Comparison of ENCODE assay signal across 11 cellular contexts in genomic region chr17:15462962-15463361, GRCh38. TPM values are rescaled to one million over a fixed set of nuclear protein-coding genes. Genes with fewer than 3 reads are reported as not detected.
A peak's percentile ranks its signal among the peaks of the same experiment; 100 is the strongest.
DNase-seq lines count a peak whose midpoint lies in the region; ATAC-seq and TF ChIP-seq lines count a peak whose summit lies in the region.
"Had no signal": no experiment of that assay in that cellular context is flagged by ENCODE, and none has a peak within 500 bp of the region (broad histone marks: within the 10 kb centered on the region; RNA-seq: fewer than 3 reads in every experiment).

No MANE protein-coding gene starts in this region.

- no peak overlapping the region for H3K4me3 Mint-ChIP-seq in stimulated activated memory B cell treated with anti-CD40 and anti-IgM and Interleukin-4, amounts not matched to agents 10 μg/mL and 1 μg/mL and 100 μg/mL, for 72 hours
- H3K4me3 Mint-ChIP-seq: activated T-cell treated with anti-CD3 and anti-CD28 coated beads, Interleukin-2, amount 50 U/mL, for 24 hours; endodermal cell had no signal

- no peaks in the 10 kb centered on the region for H3K27me3 Mint-ChIP-seq in stimulated activated memory B cell treated with anti-CD40 and anti-IgM and Interleukin-4, amounts not matched to agents 10 μg/mL and 1 μg/mL and 100 μg/mL, for 72 hours
- H3K27me3 Mint-ChIP-seq: activated T-cell treated with anti-CD3 and anti-CD28 coated beads, Interleukin-2, amount 50 U/mL, for 24 hours had no signal

- no peaks in the 10 kb centered on the region for H3K4me1 Mint-ChIP-seq in stimulated activated memory B cell treated with anti-CD40 and anti-IgM and Interleukin-4, amounts not matched to agents 10 μg/mL and 1 μg/mL and 100 μg/mL, for 72 hours
- H3K4me1 Mint-ChIP-seq: endodermal cell had no signal

- no peak overlapping the region for H3K4me3 ChIP-seq in breast epithelium
- no peak overlapping the region for H3K4me3 ChIP-seq in skeletal muscle satellite cell (ENCODE audit: low read length)

- peak overlapping the region; percentile 18 for H3K4me2 ChIP-seq in skeletal muscle satellite cell (ENCODE audit: low read length)

- ATAC-seq in stimulated activated memory B cell treated with anti-CD40 and anti-IgM and Interleukin-4, amounts not matched to agents 10 μg/mL and 1 μg/mL and 100 μg/mL, for 72 hours: no peak
- ATAC-seq in GM19463 (IDR thresholded peaks at IDR 0.05; ENCODE audit: unreplicated experiment): no peak

- peaks cover 3% of the 10 kb centered on the region for H3K9me3 Mint-ChIP-seq in stimulated activated memory B cell treated with anti-CD40 and anti-IgM and Interleukin-4, amounts not matched to agents 10 μg/mL and 1 μg/mL and 100 μg/mL, for 72 hours
- H3K9me3 Mint-ChIP-seq: activated T-cell treated with anti-CD3 and anti-CD28 coated beads, Interleukin-2, amount 50 U/mL, for 24 hours had no signal

- intact Hi-C loops in breast epithelium (cut with DNase I; ENCODE audit: low total_unique reads): no loop called here

- H3K4me1 ChIP-seq in breast epithelium (peaks cover 4 to 13% of the 10 kb centered on the region in 2 donors), skeletal muscle satellite cell (ENCODE audit: control insufficient read depth, insufficient read depth, low read length) (peaks cover 21% of the 10 kb centered on the region)

- no peaks in the 10 kb centered on the region for H3K27me3 ChIP-seq in breast epithelium
- H3K27me3 ChIP-seq in skeletal muscle satellite cell (ENCODE audit: control insufficient read depth, insufficient read depth, low read length): no peaks in the 10 kb centered on the region

- H3K36me3 ChIP-seq in breast epithelium (no peaks in the 10 kb centered on the region), skeletal muscle satellite cell (ENCODE audit: insufficient read depth, low read length) (no peaks in the 10 kb centered on the region)

- DNase-seq in breast epithelium (ENCODE audit: low spot score in 2 of 2): no peak
- DNase-seq in iris pigment epithelial cell (ENCODE audit: low read depth): peak; percentile 50
- DNase-seq in iPS-NIHi11 (ENCODE audit: low spot score): no peak
- DNase-seq in pons (ENCODE audit: low spot score): no peak
- DNase-seq: activated CD4-positive, CD25-positive, alpha-beta regulatory T cell treated with anti-CD3 and anti-CD28 coated beads, Interleukin-2, amount 50 U/mL, for 72 hours; activated T-cell treated with anti-CD3 and anti-CD28 coated beads, Interleukin-2, amount 50 U/mL, for 24 hours had no signal

- no peaks in the 10 kb centered on the region for H3K9me3 ChIP-seq in breast epithelium
- no peaks in the 10 kb centered on the region for H3K9me3 ChIP-seq in skeletal muscle satellite cell (replicated peaks; ENCODE audit: low read length)

- TF ChIP-seq CTCF in C4-2B (conservative IDR thresholded peaks at IDR 0.05) (no peak), breast epithelium (IDR thresholded peaks at IDR 0.05) (no peak)

- no peak for TF ChIP-seq POLR2A in breast epithelium (IDR thresholded peaks at IDR 0.05)

- H3K9ac ChIP-seq in skeletal muscle satellite cell (ENCODE audit: low read depth, low read length): peak overlapping the region; percentile 31

- peaks cover 24% of the 10 kb centered on the region for H3K36me3 Mint-ChIP-seq in stimulated activated memory B cell treated with anti-CD40 and anti-IgM and Interleukin-4, amounts not matched to agents 10 μg/mL and 1 μg/mL and 100 μg/mL, for 72 hours

- H3K27ac ChIP-seq in C4-2B (peak overlapping the region; percentile 56), breast epithelium (peak overlapping the region; percentile 74 to 83)

- no peak overlapping the region for H3K27ac Mint-ChIP-seq in stimulated activated memory B cell treated with anti-CD40 and anti-IgM and Interleukin-4, amounts not matched to agents 10 μg/mL and 1 μg/mL and 100 μg/mL, for 72 hours
- H3K27ac Mint-ChIP-seq: activated T-cell treated with anti-CD3 and anti-CD28 coated beads, Interleukin-2, amount 50 U/mL, for 24 hours had no signal

RNA-seq across cellular contexts. Expression of gene CDRT4, which starts 4.5 kb away (rescaled TPM):
- total RNA-seq in breast epithelium: 10 to 100 TPM in 1 of 3 donors, 1 to 10 TPM in 2; 3.8 to 17.4 (median 7.0) TPM
- total RNA-seq in skeletal muscle satellite cell (2012; rRNA removed): 2.8 and 3.5 TPM in 2 replicates
